In the genomic region with DNA sequence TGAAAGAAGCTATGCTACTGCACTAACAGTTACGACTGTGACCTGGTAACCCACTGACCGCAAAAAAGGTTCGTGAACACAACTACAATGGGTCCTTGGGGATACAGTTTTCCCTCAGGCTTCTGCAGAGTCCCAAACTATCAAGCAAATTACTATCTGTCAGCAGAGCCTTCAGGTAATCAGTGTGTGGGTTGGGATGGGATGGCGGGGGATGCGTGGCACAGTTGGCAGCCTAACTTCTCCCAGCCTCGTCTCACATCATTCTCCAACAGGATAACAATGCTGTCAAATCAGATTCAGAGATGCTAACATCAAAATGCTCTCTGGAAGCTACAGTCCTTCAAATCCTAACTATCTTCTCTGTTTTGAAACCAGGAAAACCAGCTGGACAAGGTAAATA, we compare ENCODE assay signal across 16 cellular contexts.
DNase-seq lines count a peak whose midpoint lies in the region; ATAC-seq and TF ChIP-seq lines count a peak whose summit lies in the region.
"Had no signal": no experiment of that assay in that cellular context is flagged by ENCODE, and none has a peak within 500 bp of the region (broad histone marks: within the 10 kb centered on the region; RNA-seq: fewer than 3 reads in every experiment).

No MANE protein-coding gene starts in this region.

- peaks cover 39% of the 10 kb centered on the region for H3K4me1 ChIP-seq in A673 (ENCODE audit: insufficient read depth, low read length, poor library complexity, severe bottlenecking)
- no peaks in the 10 kb centered on the region for H3K4me1 ChIP-seq in effector memory CD4-positive, alpha-beta T cell (ENCODE audit: control insufficient read depth, insufficient read depth, low read length, poor library complexity, severe bottlenecking)
- H3K4me1 ChIP-seq: Caco-2 had no signal

- TF ChIP-seq CTCF in A673 (conservative IDR thresholded peaks at IDR 0.05; ENCODE audit: low read depth, low read length), result no peak
- no peak for TF ChIP-seq CTCF in VCaP (conservative IDR thresholded peaks at IDR 0.05)

- intact Hi-C loops in A673 (cut with micrococcal nuclease; ENCODE audit: unreplicated experiment), result loop anchor here (5.0 to 10.0 kb wide), 3 partner anchors 69 to 1528 kb away; no protein-coding TSS in a partner anchor

- BruUV-seq in A673 (replicated peaks; lab: Mats Ljungman, UMichigan), result no TSS peak

- H3K36me3 ChIP-seq in A673 (ENCODE audit: insufficient read depth, low read length, poor library complexity, severe bottlenecking), result no peaks in the 10 kb centered on the region
- no peaks in the 10 kb centered on the region for H3K36me3 ChIP-seq in effector memory CD4-positive, alpha-beta T cell (ENCODE audit: control insufficient read depth, insufficient read depth, low read length)

- no peaks in the 10 kb centered on the region for H3K9me3 ChIP-seq in A673 (ENCODE audit: low read depth, low read length, poor library complexity, severe bottlenecking)
- no peaks in the 10 kb centered on the region for H3K9me3 ChIP-seq in effector memory CD4-positive, alpha-beta T cell (ENCODE audit: control insufficient read depth, low read length)
- H3K9me3 ChIP-seq: Caco-2 had no signal

- POLR2A ChIA-PET in A673 (lab: Charles Lee; ENCODE audit: low non-redundant PET), result no interaction called here

- no peak overlapping the region for H3K4me3 ChIP-seq in A673 (ENCODE audit: low read depth, low read length, poor library complexity, severe bottlenecking)
- H3K4me3 ChIP-seq in effector memory CD4-positive, alpha-beta T cell (ENCODE audit: insufficient read depth, low read depth, low read length, poor library complexity, severe bottlenecking), result no peak overlapping the region
- H3K4me3 ChIP-seq: GM23338 had no signal

- CTCF ChIA-PET in A673 (lab: Charles Lee), result interaction anchor here (1.2 kb wide), 1 partner anchor 1528 kb away, joined by 5 read pairs; no protein-coding TSS in a partner anchor

- no peaks in the 10 kb centered on the region for H3K27me3 ChIP-seq in A673 (replicated peaks; ENCODE audit: insufficient read depth, low read depth, low read length, poor library complexity)
- no peaks in the 10 kb centered on the region for H3K27me3 ChIP-seq in effector memory CD4-positive, alpha-beta T cell (replicated peaks; ENCODE audit: control insufficient read depth, insufficient read depth, low read length, poor library complexity, severe bottlenecking)

- ATAC-seq in HG02571 (IDR thresholded peaks at IDR 0.05; ENCODE audit: unreplicated experiment) (no peak), GM21529 (IDR thresholded peaks at IDR 0.05; ENCODE audit: unreplicated experiment) (no peak)
- ATAC-seq: CD8-positive, alpha-beta T cell; GM23338 had no signal

- peak overlapping the region; percentile 41 for H3K27ac ChIP-seq in A673 (ENCODE audit: low read depth, low read length, poor library complexity, severe bottlenecking)
- H3K27ac ChIP-seq in VCaP, result peak overlapping the region; percentile 6; the same call in 1 of the 2 replicates
- no peak overlapping the region for H3K27ac ChIP-seq in effector memory CD4-positive, alpha-beta T cell (ENCODE audit: insufficient read depth, low read length, poor library complexity, severe bottlenecking)
- H3K27ac ChIP-seq: 22Rv1 had no signal

- DNase-seq in A673 (ENCODE audit: low spot score) (no peak), islet precursor cell (peak; percentile 54)
- no peak for DNase-seq in effector memory CD4-positive, alpha-beta T cell
- DNase-seq: ACHN; C1 segment of cervical spinal cord; Caco-2; CD4-positive, CD25-positive, alpha-beta regulatory T cell; CD8-positive, alpha-beta T cell; DMS153; DND-41; H9 had no signal
